In genomic region chr10:118046491-118047362, GRCh38 we compare ENCODE assay signal across 1 cellular context.
TF ChIP-seq lines count a peak whose summit lies in the region.

RAB11FIP2 (minus strand) TSS chr10:118046941; CDS start chr10:118046163, 778 bp downstream.

TF ChIP-seq in HepG2, 621 proteins besides CTCF, POLR2A, EP300 and RAD21 (continued from another document and continues in another):
- no peak for TF ChIP-seq AHDC1 (CRISPR knock-in tag; IDR thresholded peaks at IDR 0.05; ENCODE audit: borderline replicate concordance)
- peak; percentile 68; the same call in 1 of the 2 replicates for TF ChIP-seq ZBTB14 (CRISPR knock-in tag; IDR thresholded peaks at IDR 0.05)
- peak; percentile 58; the same call in 1 of the 2 replicates for TF ChIP-seq DMAP1 (CRISPR knock-in tag; IDR thresholded peaks at IDR 0.05)
- peak; percentile 57; the same call in 1 of the 2 replicates for TF ChIP-seq YEATS4 (CRISPR knock-in tag; IDR thresholded peaks at IDR 0.05; ENCODE audit: borderline replicate concordance)
- TF ChIP-seq SKIL (CRISPR knock-in tag; IDR thresholded peaks at IDR 0.05; ENCODE audit: borderline replicate concordance): peak; percentile 57; the same call in 1 of the 2 replicates
- TF ChIP-seq NR1H2 (CRISPR knock-in tag; IDR thresholded peaks at IDR 0.05; ENCODE audit: borderline replicate concordance, low read depth): no peak
- 0 out of 2 replicates have a peak, but pooled peaks have one; percentile 47 for TF ChIP-seq ZNF446 (CRISPR knock-in tag; IDR thresholded peaks at IDR 0.05)
- peak; percentile 22; the same call in 1 of the 2 replicates for TF ChIP-seq MAX (IDR thresholded peaks at IDR 0.05)
- TF ChIP-seq ZNF335 (CRISPR knock-in tag; IDR thresholded peaks at IDR 0.05): no peak
- peak; percentile 94 for TF ChIP-seq ZNF34 (CRISPR knock-in tag; IDR thresholded peaks at IDR 0.05; ENCODE audit: borderline replicate concordance)
- 0 out of 2 replicates have a peak, but pooled peaks have one; percentile 30 for TF ChIP-seq MXD1 (CRISPR knock-in tag; IDR thresholded peaks at IDR 0.05)
- TF ChIP-seq TAF1 (CRISPR knock-in tag; IDR thresholded peaks at IDR 0.05): peak; percentile 79
- no peak for TF ChIP-seq TERF1 (CRISPR knock-in tag; IDR thresholded peaks at IDR 0.05)
- TF ChIP-seq, protein P1, sequence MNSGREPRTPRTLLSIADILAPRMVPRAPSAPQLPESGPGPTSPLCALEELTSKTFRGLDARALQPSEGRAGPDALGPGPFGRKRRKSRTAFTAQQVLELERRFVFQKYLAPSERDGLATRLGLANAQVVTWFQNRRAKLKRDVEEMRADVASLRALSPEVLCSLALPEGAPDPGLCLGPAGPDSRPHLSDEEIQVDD (CRISPR knock-in tag; IDR thresholded peaks at IDR 0.05; ENCODE audit: borderline replicate concordance): no peak
- 0 out of 2 replicates have a peak, but pooled peaks have one; percentile 50 for TF ChIP-seq RFXAP (CRISPR knock-in tag; IDR thresholded peaks at IDR 0.05; ENCODE audit: borderline replicate concordance)
- TF ChIP-seq, protein P2, sequence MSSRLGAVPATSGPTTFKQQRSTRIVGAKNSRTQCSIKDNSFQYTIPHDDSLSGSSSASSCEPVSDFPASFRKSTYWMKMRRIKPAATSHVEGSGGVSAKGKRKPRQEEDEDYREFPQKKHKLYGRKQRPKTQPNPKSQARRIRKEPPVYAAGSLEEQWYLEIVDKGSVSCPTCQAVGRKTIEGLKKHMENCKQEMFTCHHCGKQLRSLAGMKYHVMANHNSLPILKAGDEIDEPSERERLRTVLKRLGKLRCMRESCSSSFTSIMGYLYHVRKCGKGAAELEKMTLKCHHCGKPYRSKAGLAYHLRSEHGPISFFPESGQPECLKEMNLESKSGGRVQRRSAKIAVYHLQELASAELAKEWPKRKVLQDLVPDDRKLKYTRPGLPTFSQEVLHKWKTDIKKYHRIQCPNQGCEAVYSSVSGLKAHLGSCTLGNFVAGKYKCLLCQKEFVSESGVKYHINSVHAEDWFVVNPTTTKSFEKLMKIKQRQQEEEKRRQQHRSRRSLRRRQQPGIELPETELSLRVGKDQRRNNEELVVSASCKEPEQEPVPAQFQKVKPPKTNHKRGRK (CRISPR knock-in tag; IDR thresholded peaks at IDR 0.05): no peak
- TF ChIP-seq ZNF205 (CRISPR knock-in tag; IDR thresholded peaks at IDR 0.05): no peak
- no peak for TF ChIP-seq ZNF3 (CRISPR knock-in tag; IDR thresholded peaks at IDR 0.05)
- no peak for TF ChIP-seq NFE2 (CRISPR knock-in tag; IDR thresholded peaks at IDR 0.05)
- TF ChIP-seq, protein P3, sequence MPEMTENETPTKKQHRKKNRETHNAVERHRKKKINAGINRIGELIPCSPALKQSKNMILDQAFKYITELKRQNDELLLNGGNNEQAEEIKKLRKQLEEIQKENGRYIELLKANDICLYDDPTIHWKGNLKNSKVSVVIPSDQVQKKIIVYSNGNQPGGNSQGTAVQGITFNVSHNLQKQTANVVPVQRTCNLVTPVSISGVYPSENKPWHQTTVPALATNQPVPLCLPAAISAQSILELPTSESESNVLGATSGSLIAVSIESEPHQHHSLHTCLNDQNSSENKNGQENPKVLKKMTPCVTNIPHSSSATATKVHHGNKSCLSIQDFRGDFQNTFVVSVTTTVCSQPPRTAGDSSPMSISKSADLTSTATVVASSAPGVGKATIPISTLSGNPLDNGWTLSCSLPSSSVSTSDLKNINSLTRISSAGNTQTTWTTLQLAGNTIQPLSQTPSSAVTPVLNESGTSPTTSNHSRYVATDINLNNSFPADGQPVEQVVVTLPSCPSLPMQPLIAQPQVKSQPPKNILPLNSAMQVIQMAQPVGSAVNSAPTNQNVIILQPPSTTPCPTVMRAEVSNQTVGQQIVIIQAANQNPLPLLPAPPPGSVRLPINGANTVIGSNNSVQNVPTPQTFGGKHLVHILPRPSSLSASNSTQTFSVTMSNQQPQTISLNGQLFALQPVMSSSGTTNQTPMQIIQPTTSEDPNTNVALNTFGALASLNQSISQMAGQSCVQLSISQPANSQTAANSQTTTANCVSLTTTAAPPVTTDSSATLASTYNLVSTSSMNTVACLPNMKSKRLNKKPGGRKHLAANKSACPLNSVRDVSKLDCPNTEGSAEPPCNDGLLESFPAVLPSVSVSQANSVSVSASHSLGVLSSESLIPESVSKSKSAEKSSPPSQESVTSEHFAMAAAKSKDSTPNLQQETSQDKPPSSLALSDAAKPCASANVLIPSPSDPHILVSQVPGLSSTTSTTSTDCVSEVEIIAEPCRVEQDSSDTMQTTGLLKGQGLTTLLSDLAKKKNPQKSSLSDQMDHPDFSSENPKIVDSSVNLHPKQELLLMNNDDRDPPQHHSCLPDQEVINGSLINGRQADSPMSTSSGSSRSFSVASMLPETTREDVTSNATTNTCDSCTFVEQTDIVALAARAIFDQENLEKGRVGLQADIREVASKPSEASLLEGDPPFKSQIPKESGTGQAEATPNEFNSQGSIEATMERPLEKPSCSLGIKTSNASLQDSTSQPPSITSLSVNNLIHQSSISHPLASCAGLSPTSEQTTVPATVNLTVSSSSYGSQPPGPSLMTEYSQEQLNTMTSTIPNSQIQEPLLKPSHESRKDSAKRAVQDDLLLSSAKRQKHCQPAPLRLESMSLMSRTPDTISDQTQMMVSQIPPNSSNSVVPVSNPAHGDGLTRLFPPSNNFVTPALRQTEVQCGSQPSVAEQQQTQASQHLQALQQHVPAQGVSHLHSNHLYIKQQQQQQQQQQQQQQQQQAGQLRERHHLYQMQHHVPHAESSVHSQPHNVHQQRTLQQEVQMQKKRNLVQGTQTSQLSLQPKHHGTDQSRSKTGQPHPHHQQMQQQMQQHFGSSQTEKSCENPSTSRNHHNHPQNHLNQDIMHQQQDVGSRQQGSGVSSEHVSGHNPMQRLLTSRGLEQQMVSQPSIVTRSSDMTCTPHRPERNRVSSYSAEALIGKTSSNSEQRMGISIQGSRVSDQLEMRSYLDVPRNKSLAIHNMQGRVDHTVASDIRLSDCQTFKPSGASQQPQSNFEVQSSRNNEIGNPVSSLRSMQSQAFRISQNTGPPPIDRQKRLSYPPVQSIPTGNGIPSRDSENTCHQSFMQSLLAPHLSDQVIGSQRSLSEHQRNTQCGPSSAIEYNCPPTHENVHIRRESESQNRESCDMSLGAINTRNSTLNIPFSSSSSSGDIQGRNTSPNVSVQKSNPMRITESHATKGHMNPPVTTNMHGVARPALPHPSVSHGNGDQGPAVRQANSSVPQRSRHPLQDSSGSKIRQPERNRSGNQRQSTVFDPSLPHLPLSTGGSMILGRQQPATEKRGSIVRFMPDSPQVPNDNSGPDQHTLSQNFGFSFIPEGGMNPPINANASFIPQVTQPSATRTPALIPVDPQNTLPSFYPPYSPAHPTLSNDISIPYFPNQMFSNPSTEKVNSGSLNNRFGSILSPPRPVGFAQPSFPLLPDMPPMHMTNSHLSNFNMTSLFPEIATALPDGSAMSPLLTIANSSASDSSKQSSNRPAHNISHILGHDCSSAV (CRISPR knock-in tag; IDR thresholded peaks at IDR 0.05; ENCODE audit: borderline replicate concordance): no peak
- TF ChIP-seq, protein P4, sequence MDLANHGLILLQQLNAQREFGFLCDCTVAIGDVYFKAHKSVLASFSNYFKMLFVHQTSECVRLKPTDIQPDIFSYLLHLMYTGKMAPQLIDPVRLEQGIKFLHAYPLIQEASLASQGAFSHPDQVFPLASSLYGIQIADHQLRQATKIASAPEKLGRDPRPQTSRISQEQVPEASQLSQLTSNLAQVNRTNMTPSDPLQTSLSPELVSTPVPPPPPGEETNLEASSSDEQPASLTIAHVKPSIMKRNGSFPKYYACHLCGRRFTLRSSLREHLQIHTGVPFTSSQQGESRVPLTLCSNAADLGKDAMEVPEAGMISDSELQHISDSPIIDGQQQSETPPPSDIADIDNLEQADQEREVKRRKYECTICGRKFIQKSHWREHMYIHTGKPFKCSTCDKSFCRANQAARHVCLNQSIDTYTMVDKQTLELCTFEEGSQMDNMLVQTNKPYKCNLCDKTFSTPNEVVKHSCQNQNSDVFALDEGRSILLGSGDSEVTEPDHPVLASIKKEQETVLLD (CRISPR knock-in tag; IDR thresholded peaks at IDR 0.05; ENCODE audit: low read depth): peak; percentile 98
- TF ChIP-seq, protein P5, sequence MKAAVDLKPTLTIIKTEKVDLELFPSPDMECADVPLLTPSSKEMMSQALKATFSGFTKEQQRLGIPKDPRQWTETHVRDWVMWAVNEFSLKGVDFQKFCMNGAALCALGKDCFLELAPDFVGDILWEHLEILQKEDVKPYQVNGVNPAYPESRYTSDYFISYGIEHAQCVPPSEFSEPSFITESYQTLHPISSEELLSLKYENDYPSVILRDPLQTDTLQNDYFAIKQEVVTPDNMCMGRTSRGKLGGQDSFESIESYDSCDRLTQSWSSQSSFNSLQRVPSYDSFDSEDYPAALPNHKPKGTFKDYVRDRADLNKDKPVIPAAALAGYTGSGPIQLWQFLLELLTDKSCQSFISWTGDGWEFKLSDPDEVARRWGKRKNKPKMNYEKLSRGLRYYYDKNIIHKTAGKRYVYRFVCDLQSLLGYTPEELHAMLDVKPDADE (CRISPR knock-in tag; IDR thresholded peaks at IDR 0.05): 0 out of 2 replicates have a peak, but pooled peaks have one; percentile 49
